1 cellular context compared by ENCODE assay signal in genomic region chr15:31223478-31224350, GRCh38.
TF ChIP-seq lines count a peak whose summit lies in the region.

No MANE protein-coding gene starts in this region.

TF ChIP-seq in H1, 55 proteins besides CTCF, POLR2A, EP300 and RAD21 (continued from another document):
- TF ChIP-seq USF2 (IDR thresholded peaks at IDR 0.05; ENCODE audit: low read length) (no peak), HDAC6 (IDR thresholded peaks at IDR 0.05; ENCODE audit: low read depth, low read length) (no peak), TCF12 (IDR thresholded peaks at IDR 0.05; ENCODE audit: low read depth, low read length) (no peak), MAX (IDR thresholded peaks at IDR 0.05) (no peak), TBP (IDR thresholded peaks at IDR 0.05; ENCODE audit: low read depth, low read length) (no peak), BACH1 (IDR thresholded peaks at IDR 0.05; ENCODE audit: low read length) (no peak), KDM4A (IDR thresholded peaks at IDR 0.05; ENCODE audit: low read depth, low read length, severe bottlenecking) (no peak)
